ENCODE assay signal across 8 cellular contexts in genomic region chr11:19311306-19312030, GRCh38.
A peak's percentile ranks its signal among the peaks of the same experiment; 100 is the strongest.
DNase-seq lines count a peak whose midpoint lies in the region; ATAC-seq, FAIRE-seq and TF ChIP-seq lines count a peak whose summit lies in the region.

No MANE protein-coding gene starts in this region.

- no peaks in the 10 kb centered on the region for H3K9me3 ChIP-seq in Caco-2

- no peaks in the 10 kb centered on the region for H3K4me1 Mint-ChIP-seq in Caco-2 (ENCODE audit: low read depth, unreplicated experiment)
- H3K4me1 Mint-ChIP-seq in MCF 10A (ENCODE audit: insufficient read depth, unreplicated experiment) = peaks cover 5% of the 10 kb centered on the region

- no peak overlapping the region for H3K4me3 ChIP-seq in Caco-2 (ENCODE audit: low read depth, low read length)

- DNase-seq in Caco-2 = peak; percentile 56 to 83
- peak; percentile 41 for DNase-seq in GM19239 (ENCODE audit: insufficient read length, low spot score)
- peak; percentile 45 for DNase-seq in HK-2 (ENCODE audit: unreplicated experiment)
- peak; percentile 49 for DNase-seq in RWPE1 (ENCODE audit: low spot score)
- DNase-seq in MCF 10A (ENCODE audit: unreplicated experiment) = peak; percentile 71
- DNase-seq in stimulated activated CD4-positive, alpha-beta T cell treated with anti-CD3 and anti-CD28 coated beads, Interleukin-15, amount 100 ng/mL, for 48 hours (ENCODE audit: low read depth in 2 of 2) = peak; percentile 10 to 35

- no peak overlapping the region for H3K4me3 Mint-ChIP-seq in Caco-2 (ENCODE audit: unreplicated experiment)
- no peak overlapping the region for H3K4me3 Mint-ChIP-seq in MCF 10A (ENCODE audit: unreplicated experiment)

- no peak for ATAC-seq in HG03095 (IDR thresholded peaks at IDR 0.05; ENCODE audit: unreplicated experiment)

- no peaks in the 10 kb centered on the region for H3K36me3 Mint-ChIP-seq in Caco-2 (ENCODE audit: insufficient read depth, unreplicated experiment)
- no peaks in the 10 kb centered on the region for H3K36me3 Mint-ChIP-seq in MCF 10A (ENCODE audit: insufficient read depth, unreplicated experiment)

- FAIRE-seq in GM19239 (lab: Jason Lieb, UNC) (peak; percentile 95), islet of Langerhans (lab: Jason Lieb, UNC) (peak; percentile 76)

- peak; percentile 79 to 94 for TF ChIP-seq CTCF in Caco-2 (IDR thresholded peaks at IDR 0.05; ENCODE audit: insufficient read depth in 1 of 2, low read depth in 1 of 2, low read length in 1 of 2, severe bottlenecking in 1 of 2, unreplicated experiment in 1 of 2)
- peak; percentile 75 for TF ChIP-seq CTCF in RWPE1 (conservative IDR thresholded peaks at IDR 0.05; ENCODE audit: low read depth)
- TF ChIP-seq CTCF in MCF 10A (IDR thresholded peaks at IDR 0.05; ENCODE audit: unreplicated experiment) = peak; percentile 59

- H3K27ac ChIP-seq in RWPE1 = no peak overlapping the region

- no peaks in the 10 kb centered on the region for H3K36me3 ChIP-seq in Caco-2 (ENCODE audit: control insufficient read depth, insufficient read depth, low read length)

- POLR2A ChIA-PET in Caco-2 (lab: Charles Lee) = no interaction called here
- POLR2A ChIA-PET in RWPE1 (lab: Yijun Ruan, JAX; ENCODE audit: low non-redundant PET) = no interaction called here
- POLR2A ChIA-PET in MCF 10A (lab: Yijun Ruan, JAX) = no interaction called here

- intact Hi-C loops in Caco-2 (cut with micrococcal nuclease; ENCODE audit: unreplicated experiment) = loop anchor here (1.0 kb wide), 2 partner anchors 240 to 242 kb away; no protein-coding TSS in a partner anchor
- intact Hi-C loops in MCF 10A (cut with micrococcal nuclease) = loop anchor here (1.0 to 10.0 kb wide), 6 partner anchors 52 to 593 kb away; no protein-coding TSS in a partner anchor

- H3K27me3 Mint-ChIP-seq in Caco-2 (ENCODE audit: insufficient read depth, unreplicated experiment) (no peaks in the 10 kb centered on the region), MCF 10A (ENCODE audit: insufficient read depth, unreplicated experiment) (no peaks in the 10 kb centered on the region)

- CTCF ChIA-PET in Caco-2 (lab: Charles Lee) = interaction anchor here (1.0 kb wide), 1 partner anchor 71 kb away, joined by 3 read pairs; no protein-coding TSS in a partner anchor
- CTCF ChIA-PET in RWPE1 (lab: Yijun Ruan, JAX) = interaction anchor here (0.6 to 1.0 kb wide), 3 partner anchors 225 to 932 kb away, joined by 3 to 6 read pairs (median 3); no protein-coding TSS in a partner anchor
- CTCF ChIA-PET in MCF 10A (lab: Yijun Ruan, JAX) = interaction anchor here (0.6 to 2.2 kb wide), 13 partner anchors 11 to 431 kb away, joined by 3 to 19 read pairs (median 3); no protein-coding TSS in a partner anchor

- H3K4me1 ChIP-seq in Caco-2 = no peaks in the 10 kb centered on the region

- H3K9me3 Mint-ChIP-seq in Caco-2 (ENCODE audit: unreplicated experiment) = no peaks in the 10 kb centered on the region
- H3K9me3 Mint-ChIP-seq in MCF 10A (ENCODE audit: unreplicated experiment) = no peaks in the 10 kb centered on the region

- H3K27me3 ChIP-seq in Caco-2 (replicated peaks; ENCODE audit: control insufficient read depth, insufficient read depth, low read length) = no peaks in the 10 kb centered on the region

- no TSS peak for BruUV-seq in Caco-2 (replicated peaks; lab: Mats Ljungman, UMichigan)
- no TSS peak for BruUV-seq in MCF 10A (replicated peaks; lab: Mats Ljungman, UMichigan)

- H3K27ac Mint-ChIP-seq in Caco-2 (ENCODE audit: unreplicated experiment) (no peak overlapping the region), MCF 10A (ENCODE audit: low read depth, unreplicated experiment) (no peak overlapping the region)
